29 cellular contexts compared by ENCODE assay signal in the genomic region with DNA sequence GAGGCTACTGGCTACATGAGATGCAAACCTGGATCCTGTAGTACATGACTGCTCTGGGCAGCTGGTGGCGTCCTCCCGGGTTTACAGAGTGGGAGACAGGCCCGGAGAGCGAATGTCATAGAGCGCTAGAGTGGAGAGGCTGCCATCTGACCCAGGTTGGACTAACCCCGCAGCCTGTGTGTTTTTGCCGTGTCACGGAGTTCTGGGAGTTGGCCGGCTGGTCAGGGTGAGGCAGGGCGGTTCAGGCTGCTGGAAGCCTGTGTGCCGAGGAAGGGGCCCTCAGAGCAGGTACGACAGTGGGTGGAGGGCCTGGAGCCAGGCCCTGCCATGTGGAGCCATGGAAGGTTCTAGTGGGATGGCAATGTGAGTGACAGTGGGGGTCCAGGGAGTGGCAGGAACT. TPM values are rescaled to one million over a fixed set of nuclear protein-coding genes. Genes with fewer than 3 reads are reported as not detected.
DNase-seq lines count a peak whose midpoint lies in the region; ATAC-seq and TF ChIP-seq lines count a peak whose summit lies in the region.
"Had no signal": no experiment of that assay in that cellular context is flagged by ENCODE, and none has a peak within 500 bp of the region (broad histone marks: within the 10 kb centered on the region; RNA-seq: fewer than 3 reads in every experiment).

No MANE protein-coding gene starts in this region.

- H3K27ac ChIP-seq in endodermal cell (ENCODE audit: low read depth, low read length): no peak overlapping the region
- H3K27ac ChIP-seq: 22Rv1, epithelial cell of prostate, KMS-11, ovary, stomach, thyroid gland had no signal

- no peak for TF ChIP-seq CTCF in endodermal cell (conservative IDR thresholded peaks at IDR 0.05)
- TF ChIP-seq CTCF in type B pancreatic cell (conservative IDR thresholded peaks at IDR 0.05): no peak

- H3K4me3 Mint-ChIP-seq in IgD-negative memory B cell (peak overlapping the region in 1 of 4 donors; percentile 53), endodermal cell (no peak overlapping the region), type B pancreatic cell (no peak overlapping the region)
- H3K4me3 Mint-ChIP-seq: activated naive CD8-positive, alpha-beta T cell; H9; immature natural killer cell; nephron progenitor cell; T-helper 2 cell treated with Interferon-gamma antibody and Interleukin-4, amounts not matched to agents 5 μg/mL and 100 μg/mL, for 36 hours had no signal

- H3K27me3 ChIP-seq in endodermal cell (ENCODE audit: control insufficient read depth, insufficient read depth, low read length, poor library complexity, severe bottlenecking): no peaks in the 10 kb centered on the region
- H3K27me3 ChIP-seq: ovary, stomach, thyroid gland had no signal

- peaks cover 4% of the 10 kb centered on the region for H3K4me1 ChIP-seq in endodermal cell (ENCODE audit: control insufficient read depth, insufficient read depth, low read length)

- H3K9me3 Mint-ChIP-seq in IgD-negative memory B cell (no peaks in the 10 kb centered on the region), endodermal cell (no peaks in the 10 kb centered on the region), type B pancreatic cell (no peaks in the 10 kb centered on the region)
- H3K9me3 Mint-ChIP-seq: H9; immature natural killer cell; nephron progenitor cell; T-helper 2 cell treated with Interferon-gamma antibody and Interleukin-4, amounts not matched to agents 5 μg/mL and 100 μg/mL, for 36 hours had no signal

- no peaks in the 10 kb centered on the region for H3K27me3 Mint-ChIP-seq in IgD-negative memory B cell
- H3K27me3 Mint-ChIP-seq in endodermal cell (ENCODE audit: insufficient read depth): peaks cover 6% of the 10 kb centered on the region
- peaks cover 4% of the 10 kb centered on the region for H3K27me3 Mint-ChIP-seq in type B pancreatic cell
- H3K27me3 Mint-ChIP-seq: activated naive CD8-positive, alpha-beta T cell had no signal

- H3K9ac ChIP-seq in endodermal cell (ENCODE audit: extremely low read depth, low read length, poor library complexity, severe bottlenecking): no peak overlapping the region
- H3K9ac ChIP-seq: KMS-11 had no signal

- H3K36me3 Mint-ChIP-seq in IgD-negative memory B cell (peaks cover 5% of the 10 kb centered on the region), endodermal cell (ENCODE audit: low read depth) (no peaks in the 10 kb centered on the region), type B pancreatic cell (no peaks in the 10 kb centered on the region)
- H3K36me3 Mint-ChIP-seq: activated naive CD8-positive, alpha-beta T cell; immature natural killer cell had no signal

- H3K4me1 Mint-ChIP-seq in IgD-negative memory B cell: peaks cover 21 to 26% (median 24%) of the 10 kb centered on the region in 3 donors
- peaks cover 9% of the 10 kb centered on the region for H3K4me1 Mint-ChIP-seq in endodermal cell
- H3K4me1 Mint-ChIP-seq in type B pancreatic cell (ENCODE audit: unreplicated experiment): peaks cover 7% of the 10 kb centered on the region

- H3K36me3 ChIP-seq in endodermal cell (ENCODE audit: control insufficient read depth, insufficient read depth, low read length): no peaks in the 10 kb centered on the region
- H3K36me3 ChIP-seq: ovary, stomach, thyroid gland had no signal

- peak overlapping the region in 2 of 3 donors; percentile 14 to 87 for H3K27ac Mint-ChIP-seq in IgD-negative memory B cell
- no peak overlapping the region for H3K27ac Mint-ChIP-seq in endodermal cell
- H3K27ac Mint-ChIP-seq in type B pancreatic cell: peak overlapping the region; percentile 29
- H3K27ac Mint-ChIP-seq: activated naive CD8-positive, alpha-beta T cell; T-helper 2 cell treated with Interferon-gamma antibody and Interleukin-4, amounts not matched to agents 5 μg/mL and 100 μg/mL, for 36 hours had no signal

- H3K4me3 ChIP-seq in endodermal cell (ENCODE audit: low read length): no peak overlapping the region
- H3K4me3 ChIP-seq: ovary, stomach, thyroid gland had no signal

- H3K9me3 ChIP-seq in endodermal cell (ENCODE audit: control insufficient read depth, low read length): no peaks in the 10 kb centered on the region
- H3K9me3 ChIP-seq: ovary, stomach, thyroid gland had no signal

- DNase-seq in NCI-H2029 treated with DMSO at 0.1 percent for 48 hours (lab: John Stamatoyannopoulos, UW): peak; percentile 24
- no peak for DNase-seq in NCI-H2029 (lab: John Stamatoyannopoulos, UW)
- peak; percentile 47 for DNase-seq in endodermal cell
- no peak for DNase-seq in type B pancreatic cell (ENCODE audit: extremely low spot score, unreplicated experiment)
- no peak for DNase-seq in AG08396 (ENCODE audit: low spot score)
- DNase-seq in stimulated activated CD8-positive, alpha-beta memory T cell treated with anti-CD3 and anti-CD28 coated beads, Interleukin-4, amount 100 ng/mL, for 48 hours: no peak
- DNase-seq: activated CD4-positive, alpha-beta T cell treated with anti-CD3 and anti-CD28 coated beads for 4 hours; activated effector memory CD4-positive, alpha-beta T cell treated with Interleukin-2 at 50 U/mL for 16 hours; anterior cingulate cortex; effector CD8-positive, alpha-beta T cell; H9; hypothalamus; immature natural killer cell; left colon; MM.1S; NCI-H1930; nephron progenitor cell; ovary; Right ventricle myocardium superior; stomach; thyroid gland had no signal

- WGBS in endodermal cell (ENCODE audit: insufficient coverage in 1 of 2, insufficient read length in 1 of 2), 2 experiments: 92 to 94% methylated on average over 8 to 12 of the region's 12 CpGs

- ATAC-seq in GM21723 (IDR thresholded peaks at IDR 0.05; ENCODE audit: unreplicated experiment): no peak
- ATAC-seq: left colon, Panc1 had no signal

RNA-seq across cellular contexts. Expression of gene CRTC1, which starts 12.5 kb away (rescaled TPM):
- polyA plus RNA-seq in IgD-negative memory B cell: 1.7 TPM
- total RNA-seq in endodermal cell (10 to 100 TPM; 26.6 to 29.7 TPM), type B pancreatic cell (ENCODE audit: low replicate concordance) (14.2 and 20.2 TPM in 2 replicates)
- polyA plus RNA-seq in endodermal cell (2013, experiment 1 of 2): 20.4 TPM
- 17.5 TPM for polyA plus RNA-seq in endodermal cell (2013, experiment 2 of 2)

RNA-seq across cellular contexts. Expression of gene KLHL26, which starts 59.2 kb away (rescaled TPM):
- 3.2 TPM for polyA plus RNA-seq in IgD-negative memory B cell
- 10 to 100 TPM in 1 of 2 donors, 1 to 10 TPM in 1; 9.4 to 11.2 TPM for total RNA-seq in endodermal cell
- polyA plus RNA-seq in endodermal cell (2013, experiment 1 of 2): 5.7 TPM
- 5.3 TPM for polyA plus RNA-seq in endodermal cell (2013, experiment 2 of 2)
- 11.0 and 11.1 TPM in 2 replicates for total RNA-seq in type B pancreatic cell (ENCODE audit: low replicate concordance)

Comparison
In these comparisons a context has a peak if more than half of its experiments do, and no peak if none do; other contexts are left out.
1. DNase-seq: peak in NCI-H2029 treated with DMSO at 0.1 percent for 48 hours (single experiment) and endodermal cell (single experiment); none in NCI-H2029 (single experiment), type B pancreatic cell (single experiment), AG08396 (single experiment) and stimulated activated CD8-positive, alpha-beta memory T cell treated with anti-CD3 and anti-CD28 coated beads, Interleukin-4, amount 100 ng/mL, for 48 hours (single experiment).